28 cellular contexts compared by ENCODE assay signal in the genomic region with DNA sequence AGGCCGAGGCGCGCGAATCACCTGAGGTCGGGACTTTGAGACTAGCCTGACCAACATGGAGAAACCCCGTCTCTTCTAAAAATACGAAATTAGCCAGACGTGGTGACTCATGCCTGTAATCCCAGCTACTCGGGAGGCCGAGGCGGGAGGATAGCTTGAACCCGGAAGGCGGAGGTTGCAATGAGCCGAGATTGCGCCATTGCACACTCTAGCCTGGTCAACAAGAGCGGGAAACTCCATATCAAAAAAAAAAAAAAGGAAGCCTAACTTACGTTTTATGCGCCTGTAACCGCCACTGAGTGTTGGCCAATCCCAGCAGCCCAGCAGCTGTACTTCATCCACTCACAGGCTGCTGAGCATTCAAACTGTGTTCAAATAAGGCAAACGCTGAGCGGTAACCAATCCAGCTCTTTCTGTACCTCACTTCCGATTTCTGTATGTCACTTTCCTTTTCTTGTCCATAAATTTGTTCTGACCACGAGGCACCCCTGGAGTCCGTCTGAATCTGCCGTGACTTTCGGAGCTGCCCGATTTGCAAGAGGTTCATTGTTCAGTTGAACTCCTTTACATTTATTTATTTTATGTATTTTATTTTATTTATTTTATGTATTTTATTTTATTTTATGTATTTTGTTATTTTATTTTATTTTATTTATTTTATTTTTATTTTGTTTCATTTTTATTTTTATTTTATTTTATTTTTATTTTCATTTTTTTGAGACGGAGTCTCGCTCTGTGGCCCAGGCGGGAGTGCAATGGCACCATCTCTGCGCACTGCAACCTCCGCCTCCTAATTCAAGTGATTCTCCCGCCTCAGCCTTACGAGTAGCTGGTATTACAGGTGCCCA. TPM values are rescaled to one million over a fixed set of nuclear protein-coding genes. Genes with fewer than 3 reads are reported as not detected.
"Had no signal": no experiment of that assay in that cellular context is flagged by ENCODE, and none has a peak within 500 bp of the region (broad histone marks: within the 10 kb centered on the region; RNA-seq: fewer than 3 reads in every experiment).

No MANE protein-coding gene starts in this region.

- H3K9me3 ChIP-seq: adrenal gland had no signal

- H3K27ac ChIP-seq: adrenal gland, Peyer's patch, SJSA1 had no signal

- H3K4me1 ChIP-seq: adrenal gland, Peyer's patch, SJSA1 had no signal

- H3K36me3 ChIP-seq: adrenal gland, Peyer's patch, SJSA1 had no signal

- DNase-seq: activated CD4-positive, alpha-beta memory T cell treated with anti-CD3 and anti-CD28 coated beads, Interleukin-2, amount 10 ng/mL, durations not matched to agents 7 days and 5 days; activated CD4-positive, alpha-beta T cell treated with anti-CD3 and anti-CD28 coated beads, Interleukin-2, amount 10 ng/mL, durations not matched to agents 7 days and 5 days; activated CD4-positive, CD25-positive, alpha-beta regulatory T cell; activated CD8-positive, alpha-beta memory T cell treated with anti-CD3 and anti-CD28 coated beads, Interleukin-2, amount 50 U/mL, for 4 hours; activated gamma-delta T cell treated with Interleukin-2 at 50 U/mL for 16 hours; activated naive CD4-positive, alpha-beta T cell treated with anti-CD3 and anti-CD28 coated beads, Interleukin-2, amount 10 ng/mL, durations not matched to agents 7 days and 5 days; activated naive CD8-positive, alpha-beta T cell treated with anti-CD3 and anti-CD28 coated beads, Interleukin-2, amount 10 ng/mL, durations not matched to agents 7 days and 5 days; activated T-cell treated with anti-CD3 and anti-CD28 coated beads, Interleukin-2, amount 50 U/mL, for 72 hours; adrenal gland; anterior cingulate cortex; caudate nucleus; Kasumi-1; KBM-7; NCI-H1092; NCI-H1417 treated with DMSO at 0.1 percent for 48 hours; NCI-H1694; NCI-H2029; NCI-H345; NCI-H510A; NCI-H526 treated with DMSO at 0.1 percent for 48 hours; NCI-H82; Peyer's patch; SHP77; T-helper 17 cell; T-helper 9 cell had no signal

- H3K4me3 ChIP-seq: adrenal gland, Peyer's patch, SJSA1 had no signal

- ATAC-seq: activated T-cell treated with anti-CD3 and anti-CD28 coated beads, Interleukin-2, amount 50 U/mL, for 72 hours; T-helper 17 cell had no signal

- H3K27me3 ChIP-seq: adrenal gland, Peyer's patch, SJSA1 had no signal

RNA-seq across cellular contexts. Expression of a gene that starts 18.2 kb away (rescaled TPM):
- total RNA-seq: activated CD4-positive, alpha-beta memory T cell treated with anti-CD3 and anti-CD28 coated beads, Interleukin-2, amount 10 ng/mL, durations not matched to agents 7 days and 5 days; activated CD4-positive, alpha-beta T cell treated with anti-CD3 and anti-CD28 coated beads, Interleukin-2, amount 10 ng/mL, durations not matched to agents 7 days and 5 days; activated naive CD8-positive, alpha-beta T cell treated with anti-CD3 and anti-CD28 coated beads, Interleukin-2, amount 10 ng/mL, durations not matched to agents 7 days and 5 days; activated T-cell treated with anti-CD3 and anti-CD28 coated beads, Interleukin-2, amount 50 U/mL, for 72 hours; activated T-helper 2 cell treated with anti-CD3 and anti-CD28 coated beads, Interferon-gamma antibody, Interleukin-2, Interleukin-4, amounts not matched to agents 10 μg/mL and 5 μg/mL and 100 μg/mL, durations not matched to agents 14 hours and 24 hours and 36 hours; adrenal gland; cerebellum; Peyer's patch; SJSA1; T-helper 17 cell had no signal
- polyA plus RNA-seq: adrenal gland had no signal
